ENCODE assay signal across 9 cellular contexts in the genomic region with DNA sequence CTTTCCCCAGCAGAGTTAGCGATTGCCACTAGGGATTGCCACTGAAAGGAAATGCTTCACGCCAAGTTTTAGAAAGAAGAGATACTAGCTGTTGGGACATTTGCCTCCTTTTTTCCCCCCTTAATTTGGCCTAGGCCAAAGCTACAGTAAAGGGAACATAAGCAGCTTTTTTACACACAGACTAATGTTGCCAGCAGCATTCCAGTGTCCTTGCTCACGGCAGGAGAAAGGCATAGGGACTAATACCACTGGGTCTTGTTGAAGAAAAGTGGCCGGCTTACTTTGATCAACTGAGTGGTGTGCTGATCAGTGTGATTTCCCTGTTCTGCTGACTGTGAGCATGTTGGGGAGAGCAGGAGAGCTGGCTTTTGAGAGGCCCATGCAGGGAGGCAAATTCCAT.
DNase-seq lines count a peak whose midpoint lies in the region; ATAC-seq and TF ChIP-seq lines count a peak whose summit lies in the region.
"Had no signal": no experiment of that assay in that cellular context is flagged by ENCODE, and none has a peak within 500 bp of the region (broad histone marks: within the 10 kb centered on the region; RNA-seq: fewer than 3 reads in every experiment).

No MANE protein-coding gene starts in this region.

- intact Hi-C loops in activated CD4-positive, alpha-beta T cell treated with anti-CD3 and anti-CD28 coated beads for 36 hours (cut with DNase I, micrococcal nuclease) = no loop called here
- intact Hi-C loops in CD14-positive monocyte (cut with micrococcal nuclease) = no loop called here

- POLR2A ChIA-PET in activated CD4-positive, alpha-beta T cell treated with anti-CD3 and anti-CD28 coated beads for 36 hours (lab: Charles Lee) = no interaction called here
- POLR2A ChIA-PET in CD8-positive, alpha-beta memory T cell (lab: Charles Lee) = no interaction called here

- peak; percentile 86 for DNase-seq in ELF-1 (ENCODE audit: low read depth, low spot score)
- DNase-seq in SK-N-MC (ENCODE audit: low read depth, low spot score) = peak; percentile 20
- DNase-seq in cardiac muscle cell (ENCODE audit: low read depth in 1 of 2, low spot score in 1 of 2) = peak; percentile 91 to 93
- DNase-seq in activated CD4-positive, alpha-beta T cell treated with anti-CD3 and anti-CD28 coated beads for 36 hours = no peak
- DNase-seq in central memory CD4-positive, alpha-beta T cell = no peak
- DNase-seq in CD14-positive monocyte (ENCODE audit: low spot score) = no peak
- no peak for DNase-seq in CD8-positive, alpha-beta memory T cell

- H3K9ac ChIP-seq in SK-N-MC (ENCODE audit: insufficient read length) (peak overlapping the region; percentile 61), parathyroid adenoma (no peak overlapping the region)

- H3K4me1 ChIP-seq in cardiac muscle cell (ENCODE audit: low read depth) (peaks cover 47% of the 10 kb centered on the region), parathyroid adenoma (peaks cover 38% of the 10 kb centered on the region)
- H3K4me1 ChIP-seq in CD8-positive, alpha-beta memory T cell (ENCODE audit: insufficient read depth, low read length) = no peaks in the 10 kb centered on the region

- no peak for ATAC-seq in activated CD4-positive, alpha-beta T cell treated with anti-CD3 and anti-CD28 coated beads for 36 hours

- H3K36me3 ChIP-seq in SK-N-MC (ENCODE audit: insufficient read depth, low read length) (peaks cover 18% of the 10 kb centered on the region), cardiac muscle cell (no peaks in the 10 kb centered on the region), parathyroid adenoma (ENCODE audit: control insufficient read depth, insufficient read depth, low read length) (no peaks in the 10 kb centered on the region)
- peaks cover 6% of the 10 kb centered on the region for H3K36me3 ChIP-seq in CD8-positive, alpha-beta memory T cell (ENCODE audit: insufficient read depth, low read length)

- no peaks in the 10 kb centered on the region for H3K9me3 ChIP-seq in SK-N-MC (ENCODE audit: low read depth, low read length)
- no peaks in the 10 kb centered on the region for H3K9me3 ChIP-seq in cardiac muscle cell (ENCODE audit: low read depth)
- no peaks in the 10 kb centered on the region for H3K9me3 ChIP-seq in parathyroid adenoma (ENCODE audit: control insufficient read depth, low read length)
- no peaks in the 10 kb centered on the region for H3K9me3 ChIP-seq in CD8-positive, alpha-beta memory T cell (ENCODE audit: low read length)

- TF ChIP-seq CTCF in cardiac muscle cell (IDR thresholded peaks at IDR 0.05; ENCODE audit: low read depth, low read length) (no peak), parathyroid adenoma (IDR thresholded peaks at IDR 0.05) (no peak), CD14-positive monocyte (IDR thresholded peaks at IDR 0.05) (no peak)

- H3K4me3 ChIP-seq in SK-N-MC (peak overlapping the region; percentile 71), cardiac muscle cell (no peak overlapping the region), parathyroid adenoma (ENCODE audit: low read depth, low read length) (no peak overlapping the region)
- H3K4me3 ChIP-seq in CD8-positive, alpha-beta memory T cell (ENCODE audit: low read length) = no peak overlapping the region

- H3K27me3 ChIP-seq in cardiac muscle cell (no peaks in the 10 kb centered on the region), parathyroid adenoma (ENCODE audit: control insufficient read depth, insufficient read depth, low read length) (no peaks in the 10 kb centered on the region)
- no peaks in the 10 kb centered on the region for H3K27me3 ChIP-seq in CD8-positive, alpha-beta memory T cell (ENCODE audit: insufficient read depth, low read length, poor library complexity, severe bottlenecking)

- no peaks in the 10 kb centered on the region for H3K27me3 Mint-ChIP-seq in activated CD4-positive, alpha-beta T cell treated with anti-CD3 and anti-CD28 coated beads for 36 hours
- peaks cover 0 to 3% (median 0%) of the 10 kb centered on the region in 3 donors for H3K27me3 Mint-ChIP-seq in CD14-positive monocyte (ENCODE audit: low read depth in 3 of 3)
- H3K27me3 Mint-ChIP-seq in CD8-positive, alpha-beta memory T cell = peaks cover 0 to 2% of the 10 kb centered on the region in 2 donors

- H3K36me3 Mint-ChIP-seq in activated CD4-positive, alpha-beta T cell treated with anti-CD3 and anti-CD28 coated beads for 36 hours (ENCODE audit: low read depth) = peaks cover 20% of the 10 kb centered on the region
- H3K36me3 Mint-ChIP-seq in CD14-positive monocyte = peaks cover 51 to 52% of the 10 kb centered on the region in 2 donors
- peaks cover 19 to 48% (median 22%) of the 10 kb centered on the region in 3 donors for H3K36me3 Mint-ChIP-seq in CD8-positive, alpha-beta memory T cell

- CTCF ChIA-PET in activated CD4-positive, alpha-beta T cell treated with anti-CD3 and anti-CD28 coated beads for 36 hours (lab: Charles Lee) = no interaction called here
- CTCF ChIA-PET in CD8-positive, alpha-beta memory T cell (lab: Charles Lee) = no interaction called here

- no peak overlapping the region for H3K27ac Mint-ChIP-seq in activated CD4-positive, alpha-beta T cell treated with anti-CD3 and anti-CD28 coated beads for 36 hours
- H3K27ac Mint-ChIP-seq in CD14-positive monocyte = peak overlapping the region in 3 of 7 donors; percentile 36 to 75 (median 53)
- H3K27ac Mint-ChIP-seq in CD8-positive, alpha-beta memory T cell = peak overlapping the region in 2 of 8 donors; percentile 14 to 50
- H3K27ac Mint-ChIP-seq: activated T-helper 2 cell treated with anti-CD3 and anti-CD28 coated beads, Interferon-gamma antibody, Interleukin-2, Interleukin-4, amounts not matched to agents 10 μg/mL and 5 μg/mL and 100 μg/mL, durations not matched to agents 14 hours and 24 hours and 36 hours had no signal

- H3K4me1 Mint-ChIP-seq in activated CD4-positive, alpha-beta T cell treated with anti-CD3 and anti-CD28 coated beads for 36 hours = peaks cover 7% of the 10 kb centered on the region
- peaks cover 23% of the 10 kb centered on the region for H3K4me1 Mint-ChIP-seq in CD14-positive monocyte
- H3K4me1 Mint-ChIP-seq in CD8-positive, alpha-beta memory T cell = peaks cover 15 to 32% (median 31%) of the 10 kb centered on the region in 3 donors

- H3K9me3 Mint-ChIP-seq in activated CD4-positive, alpha-beta T cell treated with anti-CD3 and anti-CD28 coated beads for 36 hours (ENCODE audit: low read depth) = no peaks in the 10 kb centered on the region
- no peaks in the 10 kb centered on the region for H3K9me3 Mint-ChIP-seq in CD14-positive monocyte
- H3K9me3 Mint-ChIP-seq in CD8-positive, alpha-beta memory T cell = no peaks in the 10 kb centered on the region
- H3K9me3 Mint-ChIP-seq: activated T-helper 2 cell treated with anti-CD3 and anti-CD28 coated beads, Interferon-gamma antibody, Interleukin-2, Interleukin-4, amounts not matched to agents 10 μg/mL and 5 μg/mL and 100 μg/mL, durations not matched to agents 14 hours and 24 hours and 36 hours had no signal

- peaks cover 2% of the 10 kb centered on the region for H3K79me2 ChIP-seq in parathyroid adenoma

- H3K4me3 Mint-ChIP-seq in activated CD4-positive, alpha-beta T cell treated with anti-CD3 and anti-CD28 coated beads for 36 hours = no peak overlapping the region
- H3K4me3 Mint-ChIP-seq in CD14-positive monocyte = no peak overlapping the region
- H3K4me3 Mint-ChIP-seq in CD8-positive, alpha-beta memory T cell = peak overlapping the region in 1 of 7 donors; percentile 27

- no peak overlapping the region for H3K4me2 ChIP-seq in parathyroid adenoma (ENCODE audit: low read length)

- no peak overlapping the region for H2AFZ ChIP-seq in parathyroid adenoma

- H3K27ac ChIP-seq in SK-N-MC (peak overlapping the region; percentile 96), cardiac muscle cell (peak overlapping the region; percentile 94), parathyroid adenoma (peak overlapping the region; percentile 68)
- no peak overlapping the region for H3K27ac ChIP-seq in CD8-positive, alpha-beta memory T cell (ENCODE audit: low read depth, low read length)

Comparison
In these comparisons a context has a peak if more than half of its experiments do, and no peak if none do; other contexts are left out.
1. DNase-seq: peak in ELF-1 (single experiment), SK-N-MC (single experiment) and cardiac muscle cell (2 of 2); none in activated CD4-positive, alpha-beta T cell treated with anti-CD3 and anti-CD28 coated beads for 36 hours (single experiment), central memory CD4-positive, alpha-beta T cell (single experiment), CD14-positive monocyte (single experiment) and CD8-positive, alpha-beta memory T cell (0 of 5).